26 cellular contexts compared by ENCODE assay signal in genomic region chr6:157615951-157616350, GRCh38.
"Had no signal": no experiment of that assay in that cellular context is flagged by ENCODE, and none has a peak within 500 bp of the region (broad histone marks: within the 10 kb centered on the region; RNA-seq: fewer than 3 reads in every experiment).

No MANE protein-coding gene starts in this region.

- ATAC-seq: activated CD8-positive, alpha-beta T cell treated with anti-CD3 and anti-CD28 coated beads, Interleukin-2, amount 10 ng/mL, durations not matched to agents 7 days and 5 days; heart right ventricle; left cardiac atrium had no signal

- H3K27me3 ChIP-seq: heart right ventricle, sigmoid colon, suprapubic skin, tibial nerve, vagina had no signal

- H3K4me3 Mint-ChIP-seq: activated CD8-positive, alpha-beta T cell treated with anti-CD3 and anti-CD28 coated beads, Interleukin-2, amount 10 ng/mL, durations not matched to agents 7 days and 5 days; activated naive CD8-positive, alpha-beta T cell; activated T-helper 1 cell treated with anti-CD3 and anti-CD28 coated beads, Interleukin-12 subunit alpha, Interleukin-12 subunit beta, Interleukin-2, Interleukin-4 antibody, amounts not matched to agents 30 ng/mL and 10 ng/mL and 1 ng/mL, durations not matched to agents 14 hours and 24 hours and 36 hours had no signal

- H3K36me3 ChIP-seq: heart right ventricle, sigmoid colon, suprapubic skin, tibial nerve, vagina, WERI-Rb-1 had no signal

- H3K27ac ChIP-seq: suprapubic skin, WERI-Rb-1 had no signal

- H3K36me3 Mint-ChIP-seq: activated naive CD8-positive, alpha-beta T cell; naive B cell had no signal

- H3K9me3 ChIP-seq: heart right ventricle, mucosa of descending colon, sigmoid colon, suprapubic skin, tibial nerve, vagina had no signal

- DNase-seq: activated CD4-positive, alpha-beta T cell treated with anti-CD3 and anti-CD28 coated beads for 1 hour; activated CD4-positive, alpha-beta T cell treated with anti-CD3 and anti-CD28 coated beads, Interleukin-2, amount 50 U/mL, for 1 hour; activated CD8-positive, alpha-beta T cell treated with anti-CD3 and anti-CD28 coated beads, Interleukin-2, amount 10 ng/mL, durations not matched to agents 7 days and 5 days; activated gamma-delta T cell treated with Interleukin-2 at 50 U/mL for 16 hours; amniotic stem cell; effector CD8-positive, alpha-beta T cell; erythroblast; foreskin fibroblast; heart right ventricle; islet precursor cell; left cardiac atrium; mesendoderm; occipital lobe; sigmoid colon; stimulated activated CD4-positive, alpha-beta T cell treated with anti-CD3 and anti-CD28 coated beads, Interleukin-2, amount 100 ng/mL, for 48 hours; stimulated activated CD8-positive, alpha-beta memory T cell treated with anti-CD3 and anti-CD28 coated beads, Interleukin-4, amount 100 ng/mL, for 48 hours; stimulated activated naive CD4-positive, alpha-beta T cell treated with Interleukin-2 at 50 U/mL for 16 hours had no signal

- H3K27me3 Mint-ChIP-seq: activated naive CD8-positive, alpha-beta T cell; naive B cell had no signal

- H3K4me1 ChIP-seq: sigmoid colon, suprapubic skin had no signal

- H3K27ac Mint-ChIP-seq: activated CD8-positive, alpha-beta T cell treated with anti-CD3 and anti-CD28 coated beads, Interleukin-2, amount 10 ng/mL, durations not matched to agents 7 days and 5 days; activated naive CD8-positive, alpha-beta T cell; activated T-helper 1 cell treated with anti-CD3 and anti-CD28 coated beads, Interleukin-12 subunit alpha, Interleukin-12 subunit beta, Interleukin-2, Interleukin-4 antibody, amounts not matched to agents 30 ng/mL and 10 ng/mL and 1 ng/mL, durations not matched to agents 14 hours and 24 hours and 36 hours had no signal

- H3K4me3 ChIP-seq: heart right ventricle, mucosa of descending colon, sigmoid colon, smooth muscle cell, suprapubic skin, tibial nerve, vagina had no signal

- H3K4me2 ChIP-seq: smooth muscle cell had no signal

- H3K9me3 Mint-ChIP-seq: activated T-helper 1 cell treated with anti-CD3 and anti-CD28 coated beads, Interleukin-12 subunit alpha, Interleukin-12 subunit beta, Interleukin-2, Interleukin-4 antibody, amounts not matched to agents 30 ng/mL and 10 ng/mL and 1 ng/mL, durations not matched to agents 14 hours and 24 hours and 36 hours; naive B cell had no signal
